8 cellular contexts compared by ENCODE assay signal in the genomic region with DNA sequence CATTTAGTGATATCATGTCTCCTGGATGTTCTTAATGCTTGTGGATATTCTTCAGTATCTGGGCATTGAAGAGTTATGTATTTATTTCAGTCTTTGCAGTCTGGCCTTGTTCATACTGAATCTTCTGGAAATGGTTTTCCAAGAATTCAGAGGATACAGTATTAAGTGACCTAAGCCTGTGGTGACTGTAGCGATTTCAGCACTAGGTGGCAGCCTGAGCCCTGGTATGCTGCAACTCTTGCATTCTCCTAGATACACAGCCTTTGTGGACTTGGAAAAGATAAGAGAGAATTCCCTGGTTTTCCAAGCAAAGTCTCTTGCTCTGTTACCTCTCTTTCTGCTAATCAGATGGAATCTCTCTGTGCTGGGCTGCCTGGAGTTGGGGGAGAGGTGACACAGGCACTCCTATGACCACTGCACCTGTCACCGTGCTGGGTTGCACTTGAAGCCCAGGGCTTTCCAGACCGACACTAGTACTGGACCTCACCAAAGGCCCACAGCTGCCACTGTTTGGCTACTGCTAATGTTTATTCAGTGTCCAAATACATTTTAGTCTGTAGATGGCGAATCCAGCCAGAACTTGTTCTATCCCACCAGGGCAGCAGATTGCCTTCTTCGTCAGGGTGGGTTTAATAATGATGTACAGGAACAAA.
DNase-seq lines count a peak whose midpoint lies in the region; ATAC-seq and TF ChIP-seq lines count a peak whose summit lies in the region.

No MANE protein-coding gene starts in this region.

- H3K9me3 Mint-ChIP-seq in nephron progenitor cell: peaks cover 86% of the 10 kb centered on the region

- peaks cover under 1% of the 10 kb centered on the region for H3K27me3 Mint-ChIP-seq in nephron progenitor cell (ENCODE audit: low read depth, poor library complexity)

- TF ChIP-seq CTCF in cardiac fibroblast (IDR thresholded peaks at IDR 0.05; ENCODE audit: low read depth, low read length): peak; percentile 44
- TF ChIP-seq CTCF in nephron progenitor cell (IDR thresholded peaks at IDR 0.05): peak; percentile 38

- no peak overlapping the region for H3K4me3 Mint-ChIP-seq in nephron progenitor cell

- DNase-seq in GF-D8 (lab: John Stamatoyannopoulos, UW) (peak; percentile 0), NCI-H146 (lab: John Stamatoyannopoulos, UW) (peak; percentile 4), cardiac fibroblast (ENCODE audit: low read depth in 2 of 2) (peak; percentile 45 to 54), nephron progenitor cell (peak; percentile 23), SKM-1 (lab: John Stamatoyannopoulos, UW; ENCODE audit: unreplicated experiment) (no peak), NCI-H1436 (lab: John Stamatoyannopoulos, UW) (no peak)
- no peak for DNase-seq in effector CD4-positive, alpha-beta T cell

- ATAC-seq in HG02610 (IDR thresholded peaks at IDR 0.05; ENCODE audit: unreplicated experiment): no peak

- peaks cover 39% of the 10 kb centered on the region for H3K36me3 Mint-ChIP-seq in nephron progenitor cell (ENCODE audit: low read depth)

- peaks cover 18% of the 10 kb centered on the region for H3K4me1 Mint-ChIP-seq in nephron progenitor cell

- no peak overlapping the region for H3K4me3 ChIP-seq in cardiac fibroblast (replicated peaks in 1 of 2; ENCODE audit: low read depth in 2 of 2, low read length in 2 of 2)

- H3K27ac Mint-ChIP-seq in nephron progenitor cell: no peak overlapping the region

Comparison
In these comparisons a context has a peak if more than half of its experiments do, and no peak if none do; other contexts are left out.
1. DNase-seq: peak in GF-D8 (single experiment), NCI-H146 (single experiment), cardiac fibroblast (2 of 2) and nephron progenitor cell (single experiment); none in SKM-1 (single experiment), NCI-H1436 (single experiment) and effector CD4-positive, alpha-beta T cell (single experiment).